1 cellular context compared by ENCODE assay signal in the genomic region with DNA sequence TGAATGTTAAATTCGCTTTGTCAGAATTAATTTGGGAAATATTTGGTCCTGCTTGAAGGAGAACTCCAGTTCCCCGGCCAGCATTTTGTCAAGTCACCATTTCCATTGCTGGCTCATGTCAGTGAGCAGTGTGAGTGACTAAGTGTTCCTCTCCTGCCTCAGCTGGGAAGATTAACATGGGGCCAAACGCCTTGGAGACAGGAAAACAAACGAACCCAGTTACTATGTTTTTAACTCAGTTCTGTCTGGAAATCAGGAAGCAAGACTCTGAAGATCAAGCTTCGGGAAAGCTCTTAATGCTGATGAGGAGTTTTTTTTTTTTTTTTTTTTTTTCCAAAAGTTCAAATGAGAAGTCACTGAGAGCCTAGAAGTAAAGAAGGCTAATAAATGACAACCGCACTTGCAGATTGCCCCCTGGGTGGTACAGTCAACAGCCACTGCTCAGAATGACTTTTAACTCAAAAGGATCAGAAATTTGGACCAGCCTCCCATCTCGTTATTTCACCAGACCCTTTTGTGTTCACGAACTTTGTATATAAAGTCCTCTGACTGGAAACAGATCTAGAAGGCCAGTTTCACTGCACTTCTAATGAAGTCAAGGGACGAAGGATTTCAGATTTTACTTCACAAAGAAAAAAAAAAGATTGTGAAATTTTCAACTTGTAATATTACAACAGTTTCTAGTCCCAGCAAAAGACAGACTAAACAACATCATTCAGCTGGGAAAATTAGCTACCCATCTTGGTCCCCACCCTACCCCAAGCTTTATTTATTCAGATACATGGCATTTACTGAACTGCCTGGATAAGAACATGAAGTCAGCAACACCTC.
TF ChIP-seq lines count a peak whose summit lies in the region.

No MANE protein-coding gene starts in this region.

TF ChIP-seq in K562, 482 proteins besides CTCF, POLR2A, EP300 and RAD21 (continued from another document and continues in another):
- TF ChIP-seq COPS2 (conservative IDR thresholded peaks at IDR 0.05) (no peak), CXXC5 (CRISPR knock-in tag; IDR thresholded peaks at IDR 0.05) (peak; percentile 50; the same call in 1 of the 2 replicates), FOXJ2 (tag; IDR thresholded peaks at IDR 0.05) (peak; percentile 100), ARID3B (CRISPR knock-in tag; IDR thresholded peaks at IDR 0.05; ENCODE audit: borderline replicate concordance) (no peak), PML (IDR thresholded peaks at IDR 0.05; ENCODE audit: low read length) (no peak), MTA2 (IDR thresholded peaks at IDR 0.05; ENCODE audit: low read depth) (no peak), NFE2 (IDR thresholded peaks at IDR 0.05; ENCODE audit: low read depth) (peak; percentile 99), HES1 (IDR thresholded peaks at IDR 0.05; ENCODE audit: low read depth) (no peak), MAFG (tag; conservative IDR thresholded peaks at IDR 0.05) (peak; percentile 98), TEAD4 (IDR thresholded peaks at IDR 0.05; ENCODE audit: low read length) (peak; percentile 69; the same call in 1 of the 2 replicates), TEAD4 (CRISPR knock-in tag; IDR thresholded peaks at IDR 0.05; ENCODE audit: borderline replicate concordance) (no peak), HMBOX1 (IDR thresholded peaks at IDR 0.05) (peak; percentile 63; the same call in 1 of the 2 replicates), MXD1 (CRISPR knock-in tag; IDR thresholded peaks at IDR 0.05; ENCODE audit: borderline replicate concordance, poor library complexity, severe bottlenecking) (no peak), ZC3H8 (IDR thresholded peaks at IDR 0.05) (no peak), ATF7 (IDR thresholded peaks at IDR 0.05) (peak; percentile 52; the same call in 1 of the 2 replicates), MAZ (CRISPR knock-in tag; conservative IDR thresholded peaks at IDR 0.05 in 1 of 2, IDR thresholded peaks at IDR 0.05 in 1 of 2) (peak in 1 of 2 experiments; percentile 29; a peak in 1 of 4 replicates), NFATC3 (IDR thresholded peaks at IDR 0.05) (0 out of 2 replicates have a peak, but pooled peaks have one; percentile 15), MYNN (IDR thresholded peaks at IDR 0.05) (peak; percentile 51; the same call in 1 of the 2 replicates), MYNN (CRISPR knock-in tag; IDR thresholded peaks at IDR 0.05) (no peak), ILK (tag; IDR thresholded peaks at IDR 0.05; ENCODE audit: borderline replicate concordance, low read depth) (no peak), PRMT5 (CRISPR knock-in tag; IDR thresholded peaks at IDR 0.05) (no peak), SOX6 (IDR thresholded peaks at IDR 0.05) (0 out of 2 replicates have a peak, but pooled peaks have one; percentile 39), STAT5A (IDR thresholded peaks at IDR 0.05; ENCODE audit: borderline replicate concordance, low read length) (0 out of 2 replicates have a peak, but pooled peaks have one; percentile 16), ZNF217 (CRISPR knock-in tag; IDR thresholded peaks at IDR 0.05) (no peak), ZNF280B (CRISPR knock-in tag; IDR thresholded peaks at IDR 0.05) (no peak), MYC (IDR thresholded peaks at IDR 0.05; ENCODE audit: low read depth, low read length) (0 out of 2 replicates have a peak, but pooled peaks have one; percentile 22), MYC (CRISPR knock-in tag; IDR thresholded peaks at IDR 0.05; ENCODE audit: borderline replicate concordance, low read depth) (no peak), NFYB (IDR thresholded peaks at IDR 0.05; ENCODE audit: extremely low read depth, insufficient read length) (no peak), PBX2 (CRISPR knock-in tag; IDR thresholded peaks at IDR 0.05; ENCODE audit: low read depth) (peak; percentile 11; the same call in 1 of the 2 replicates), PBX2 (tag; conservative IDR thresholded peaks at IDR 0.05; ENCODE audit: low read depth) (peak; percentile 72), EHMT2 (IDR thresholded peaks at IDR 0.05) (peak; percentile 84), MXI1 (IDR thresholded peaks at IDR 0.05; ENCODE audit: low read depth, low read length) (0 out of 2 replicates have a peak, but pooled peaks have one; percentile 54), ZNF146 (CRISPR knock-in tag; IDR thresholded peaks at IDR 0.05; ENCODE audit: unreplicated experiment) (no peak), DIDO1 (tag; IDR thresholded peaks at IDR 0.05; ENCODE audit: low read depth) (no peak), ZNF263 (CRISPR knock-in tag; IDR thresholded peaks at IDR 0.05; ENCODE audit: borderline replicate concordance) (no peak), GMEB1 (CRISPR knock-in tag; IDR thresholded peaks at IDR 0.05) (no peak), ZNF143 (CRISPR knock-in tag; IDR thresholded peaks at IDR 0.05) (no peak), GABPA (tag; conservative IDR thresholded peaks at IDR 0.05; ENCODE audit: low read depth) (0 out of 2 replicates have a peak, but pooled peaks have one; percentile 18), CBX1 (IDR thresholded peaks at IDR 0.05; ENCODE audit: low read depth) (0 out of 2 replicates have a peak, but pooled peaks have one; percentile 31), LEF1 (IDR thresholded peaks at IDR 0.05) (0 out of 2 replicates have a peak, but pooled peaks have one; percentile 27), BACH1 (tag; IDR thresholded peaks at IDR 0.05) (peak; percentile 99), MCM2 (IDR thresholded peaks at IDR 0.05; ENCODE audit: low read depth) (no peak), MEIS2 (IDR thresholded peaks at IDR 0.05; ENCODE audit: partially characterized antibody) (peak; percentile 69), NEUROD1 (IDR thresholded peaks at IDR 0.05; ENCODE audit: borderline replicate concordance, low read depth, low read length, partially characterized antibody) (no peak), RB1 (IDR thresholded peaks at IDR 0.05; ENCODE audit: low read depth) (peak; percentile 34; the same call in 1 of the 2 replicates), POLR2AphosphoS5 (IDR thresholded peaks at IDR 0.05; ENCODE audit: control insufficient read depth, insufficient read depth, low read depth, low read length) (no peak), MAFF (IDR thresholded peaks at IDR 0.05; ENCODE audit: low read length) (peak; percentile 93), SMARCE1 (IDR thresholded peaks at IDR 0.05) (peak; percentile 76; the same call in 1 of the 2 replicates), ZNF316 (IDR thresholded peaks at IDR 0.05) (peak; percentile 99), YY1 (IDR thresholded peaks at IDR 0.05; ENCODE audit: borderline replicate concordance in 1 of 3, control insufficient read depth in 1 of 3, extremely low read depth in 1 of 3, insufficient read depth in 3 of 3, insufficient read length in 1 of 3, insufficient replicate concordance in 2 of 3, low read depth in 1 of 3, low read length in 2 of 3) (peak in 1 of 3 experiments; percentile 77), MAFK (IDR thresholded peaks at IDR 0.05; ENCODE audit: low read length) (peak; percentile 92), CEBPG (CRISPR knock-in tag; IDR thresholded peaks at IDR 0.05) (no peak), CEBPG (tag; conservative IDR thresholded peaks at IDR 0.05 in 1 of 2, IDR thresholded peaks at IDR 0.05 in 1 of 2) (peak; percentile 7 to 24; a peak in 1 of 4 replicates), ASH1L (IDR thresholded peaks at IDR 0.05; ENCODE audit: borderline replicate concordance, low read depth, partially characterized antibody) (no peak)
- TF ChIP-seq, protein P1, sequence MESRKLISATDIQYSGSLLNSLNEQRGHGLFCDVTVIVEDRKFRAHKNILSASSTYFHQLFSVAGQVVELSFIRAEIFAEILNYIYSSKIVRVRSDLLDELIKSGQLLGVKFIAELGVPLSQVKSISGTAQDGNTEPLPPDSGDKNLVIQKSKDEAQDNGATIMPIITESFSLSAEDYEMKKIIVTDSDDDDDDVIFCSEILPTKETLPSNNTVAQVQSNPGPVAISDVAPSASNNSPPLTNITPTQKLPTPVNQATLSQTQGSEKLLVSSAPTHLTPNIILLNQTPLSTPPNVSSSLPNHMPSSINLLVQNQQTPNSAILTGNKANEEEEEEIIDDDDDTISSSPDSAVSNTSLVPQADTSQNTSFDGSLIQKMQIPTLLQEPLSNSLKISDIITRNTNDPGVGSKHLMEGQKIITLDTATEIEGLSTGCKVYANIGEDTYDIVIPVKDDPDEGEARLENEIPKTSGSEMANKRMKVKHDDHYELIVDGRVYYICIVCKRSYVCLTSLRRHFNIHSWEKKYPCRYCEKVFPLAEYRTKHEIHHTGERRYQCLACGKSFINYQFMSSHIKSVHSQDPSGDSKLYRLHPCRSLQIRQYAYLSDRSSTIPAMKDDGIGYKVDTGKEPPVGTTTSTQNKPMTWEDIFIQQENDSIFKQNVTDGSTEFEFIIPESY (CRISPR knock-in tag; IDR thresholded peaks at IDR 0.05) = no peak
- TF ChIP-seq, protein P2, sequence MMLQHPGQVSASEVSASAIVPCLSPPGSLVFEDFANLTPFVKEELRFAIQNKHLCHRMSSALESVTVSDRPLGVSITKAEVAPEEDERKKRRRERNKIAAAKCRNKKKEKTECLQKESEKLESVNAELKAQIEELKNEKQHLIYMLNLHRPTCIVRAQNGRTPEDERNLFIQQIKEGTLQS (IDR thresholded peaks at IDR 0.05) = peak; percentile 58; the same call in 1 of the 2 replicates
- TF ChIP-seq, protein P2 (CRISPR knock-in tag; conservative IDR thresholded peaks at IDR 0.05) = no peak
